Comparison of ENCODE assay signal across 8 cellular contexts in the genomic region with DNA sequence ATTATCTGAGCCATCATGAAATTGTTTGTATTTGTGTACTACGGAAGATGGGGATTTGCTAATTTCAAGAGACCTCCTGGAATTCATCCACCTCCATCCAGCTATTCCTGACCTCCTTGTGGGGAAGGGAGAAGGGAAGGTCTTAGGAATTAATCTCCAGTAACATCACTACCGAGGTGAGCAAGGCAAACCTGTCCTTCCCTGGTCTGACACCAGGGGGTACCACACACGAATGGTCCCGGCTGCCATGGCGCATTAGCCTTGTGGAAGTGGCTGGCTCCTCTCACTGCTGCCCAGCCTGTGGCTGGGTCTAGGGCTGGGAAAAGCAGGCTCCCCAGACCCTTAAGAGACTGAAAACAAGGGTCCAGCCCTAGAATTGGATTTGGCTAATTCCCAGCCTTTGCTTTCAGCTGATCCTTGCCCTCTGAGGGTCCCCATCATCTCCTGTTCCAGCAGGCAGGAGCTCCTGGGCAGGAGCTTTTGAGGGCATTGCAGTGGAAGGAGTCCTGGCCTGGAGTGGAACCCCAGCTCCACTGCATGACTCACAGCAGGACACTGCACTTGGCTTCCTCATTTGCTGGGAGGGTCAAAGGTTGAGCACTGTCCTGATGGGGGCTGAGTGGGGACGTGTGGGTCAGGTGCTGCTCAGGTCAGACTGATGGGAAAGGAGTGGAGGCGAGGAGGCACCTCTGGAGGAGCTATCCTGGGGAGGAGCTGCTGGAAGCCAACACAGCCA. TPM values are rescaled to one million over a fixed set of nuclear protein-coding genes. Genes with fewer than 3 reads are reported as not detected.
DNase-seq lines count a peak whose midpoint lies in the region; ATAC-seq and TF ChIP-seq lines count a peak whose summit lies in the region.

No MANE protein-coding gene starts in this region.

- intact Hi-C loops in mucosa of descending colon (cut with DNase I, micrococcal nuclease) (no loop called here), aorta (cut with DNase I) (no loop called here)

- H3K4me3 ChIP-seq in cardiac fibroblast (replicated peaks in 1 of 2; ENCODE audit: low read depth in 2 of 2, low read length in 2 of 2), result no peak overlapping the region
- no peak overlapping the region for H3K4me3 ChIP-seq in mucosa of descending colon
- no peak overlapping the region for H3K4me3 ChIP-seq in aorta (ENCODE audit: low read length in 2 of 2)

- H3K36me3 ChIP-seq in mucosa of descending colon (ENCODE audit: low read depth), result no peaks in the 10 kb centered on the region
- peaks cover 0 to 4% of the 10 kb centered on the region in 2 donors for H3K36me3 ChIP-seq in aorta (ENCODE audit: control insufficient read depth in 1 of 2, insufficient read depth in 2 of 2, low read length in 1 of 2)

- TF ChIP-seq CTCF in cardiac fibroblast (IDR thresholded peaks at IDR 0.05; ENCODE audit: low read depth, low read length) (peak; percentile 63), mucosa of descending colon (IDR thresholded peaks at IDR 0.05) (no peak)

- peak; percentile 18 to 19 for DNase-seq in activated CD4-positive, alpha-beta T cell treated with anti-CD3 and anti-CD28 coated beads for 24 hours (ENCODE audit: low read depth in 2 of 2)
- DNase-seq in activated CD4-positive, alpha-beta T cell treated with anti-CD3 and anti-CD28 coated beads for 1 hour, result no peak
- DNase-seq in NCI-H748 treated with DMSO at 0.1 percent for 48 hours (lab: John Stamatoyannopoulos, UW) (peak; percentile 82), cardiac fibroblast (ENCODE audit: low read depth in 2 of 2) (peak; percentile 29 to 53), mucosa of descending colon (no peak), activated gamma-delta T cell (lab: John Stamatoyannopoulos, UW) (no peak), aorta (no peak)

- peaks cover 31% of the 10 kb centered on the region for H3K4me1 ChIP-seq in mucosa of descending colon (ENCODE audit: low read depth)
- H3K4me1 ChIP-seq in aorta (ENCODE audit: control insufficient read depth in 1 of 2, insufficient read depth in 2 of 2, low read length in 2 of 2), result no peaks in the 10 kb centered on the region

- ATAC-seq in mucosa of descending colon (peak; percentile 39), HG03097 (IDR thresholded peaks at IDR 0.05; ENCODE audit: low FRiP score, unreplicated experiment) (no peak), aorta (ENCODE audit: low FRiP score) (no peak)

- H3K27ac ChIP-seq in aorta (ENCODE audit: low read depth in 1 of 2, low read length in 2 of 2), result no peak overlapping the region

- H3K9me3 ChIP-seq in mucosa of descending colon, result no peaks in the 10 kb centered on the region
- H3K9me3 ChIP-seq in aorta (ENCODE audit: control insufficient read depth, low read length), result no peaks in the 10 kb centered on the region

- no peaks in the 10 kb centered on the region for H3K27me3 ChIP-seq in aorta (ENCODE audit: control insufficient read depth in 1 of 2, insufficient read depth in 2 of 2, low read length in 1 of 2)

- 85 to 90% methylated on average over 7 of the region's 7 CpGs for WGBS in aorta, 2 donors

RNA-seq across cellular contexts. Expression of a gene that starts 34.8 kb away (rescaled TPM):
- 10 to 100 TPM in 2 of 3 donors, 1 to 10 TPM in 1; 6.9 to 23.3 (median 11.9) TPM for total RNA-seq in mucosa of descending colon
- 10 to 100 TPM; 16.7 to 18.3 TPM for total RNA-seq in aorta
- 1 to 10 TPM; 4.9 to 6.2 TPM for polyA plus RNA-seq in aorta

Comparison
In these comparisons a context has a peak if more than half of its experiments do, and no peak if none do; other contexts are left out.
1. DNase-seq: peak in activated CD4-positive, alpha-beta T cell treated with anti-CD3 and anti-CD28 coated beads for 24 hours (2 of 2), NCI-H748 treated with DMSO at 0.1 percent for 48 hours (single experiment) and cardiac fibroblast (2 of 2); none in activated CD4-positive, alpha-beta T cell treated with anti-CD3 and anti-CD28 coated beads for 1 hour (single experiment), mucosa of descending colon (0 of 3), activated gamma-delta T cell (single experiment) and aorta (0 of 2).